Comparison of ENCODE assay signal across 8 cellular contexts in the genomic region with DNA sequence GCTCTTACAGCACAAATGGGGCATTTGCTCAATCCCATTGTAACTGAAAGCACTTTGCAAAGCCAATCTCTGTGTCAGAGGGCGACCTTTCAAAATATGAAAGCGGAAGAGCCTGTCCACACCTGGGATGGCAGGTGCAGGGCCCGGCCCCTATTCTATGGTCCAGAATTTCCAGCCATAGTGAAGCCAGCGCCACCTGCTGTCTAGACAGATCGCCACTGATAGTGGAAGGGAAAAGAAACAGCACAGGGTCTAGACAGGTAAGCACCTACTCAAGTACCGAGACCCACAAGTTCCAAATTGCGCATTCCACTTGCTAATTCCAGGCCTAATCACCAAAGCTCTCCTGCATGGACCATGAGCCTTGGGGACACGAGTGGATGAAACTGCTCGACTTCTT.
DNase-seq lines count a peak whose midpoint lies in the region; ATAC-seq and TF ChIP-seq lines count a peak whose summit lies in the region.

No MANE protein-coding gene starts in this region.

- H3K27ac ChIP-seq in esophagus squamous epithelium: no peak overlapping the region

- no peaks in the 10 kb centered on the region for H3K36me3 Mint-ChIP-seq in activated T-helper 1 cell treated with anti-CD3 and anti-CD28 coated beads, Interleukin-12 subunit alpha, Interleukin-12 subunit beta, Interleukin-2, Interleukin-4 antibody, amounts not matched to agents 30 ng/mL and 10 ng/mL and 1 ng/mL, durations not matched to agents 14 hours and 24 hours and 36 hours (ENCODE audit: low read depth)

- no peaks in the 10 kb centered on the region for H3K4me1 Mint-ChIP-seq in stimulated activated naive CD8-positive, alpha-beta T cell treated with anti-CD3 and anti-CD28 coated beads, Interleukin-15, amount 100 ng/mL, for 72 hours
- no peaks in the 10 kb centered on the region for H3K4me1 Mint-ChIP-seq in activated T-helper 1 cell treated with anti-CD3 and anti-CD28 coated beads, Interleukin-12 subunit alpha, Interleukin-12 subunit beta, Interleukin-2, Interleukin-4 antibody, amounts not matched to agents 30 ng/mL and 10 ng/mL and 1 ng/mL, durations not matched to agents 14 hours and 24 hours and 36 hours (ENCODE audit: low read depth)

- H3K4me1 ChIP-seq in esophagus squamous epithelium: no peaks in the 10 kb centered on the region

- peak in 5 of 6 experiments; percentile 26 to 67 (median 41) for TF ChIP-seq CTCF in esophagus squamous epithelium (IDR thresholded peaks at IDR 0.05)

- 48 to 61% methylated on average over 2 to 8 of the region's 9 CpGs for WGBS in esophagus squamous epithelium, 2 donors

- peak; percentile 5 for DNase-seq in stimulated activated naive CD8-positive, alpha-beta T cell treated with anti-CD3 and anti-CD28 coated beads, Interleukin-15, Interleukin-2, amounts not matched to agents 100 U/mL and 50 U/mL, for 24 hours
- no peak for DNase-seq in stimulated activated naive CD8-positive, alpha-beta T cell treated with anti-CD3 and anti-CD28 coated beads, Interleukin-15, amount 100 ng/mL, for 72 hours
- peak; percentile 5 for DNase-seq in NCI-H1092 (lab: John Stamatoyannopoulos, UW)
- DNase-seq in esophagus squamous epithelium (lab: John Stamatoyannopoulos, UW): no peak
- peak; percentile 25 for DNase-seq in stimulated activated CD8-positive, alpha-beta memory T cell treated with anti-CD3 and anti-CD28 coated beads, Interleukin-4, amount 100 ng/mL, for 48 hours
- no peak for DNase-seq in T-helper 2 cell
- DNase-seq in activated T-helper 1 cell treated with anti-CD3 and anti-CD28 coated beads, Interleukin-12 subunit alpha, Interleukin-12 subunit beta, Interleukin-2, Interleukin-4 antibody, amounts not matched to agents 30 ng/mL and 10 ng/mL and 1 ng/mL, durations not matched to agents 14 hours and 24 hours and 36 hours (ENCODE audit: low spot score): no peak

- H3K9me3 ChIP-seq in esophagus squamous epithelium: no peaks in the 10 kb centered on the region

- H3K4me3 Mint-ChIP-seq in stimulated activated naive CD8-positive, alpha-beta T cell treated with anti-CD3 and anti-CD28 coated beads, Interleukin-15, amount 100 ng/mL, for 72 hours: no peak overlapping the region
- no peak overlapping the region for H3K4me3 Mint-ChIP-seq in activated T-helper 1 cell treated with anti-CD3 and anti-CD28 coated beads, Interleukin-12 subunit alpha, Interleukin-12 subunit beta, Interleukin-2, Interleukin-4 antibody, amounts not matched to agents 30 ng/mL and 10 ng/mL and 1 ng/mL, durations not matched to agents 14 hours and 24 hours and 36 hours

- no peak overlapping the region for H3K27ac Mint-ChIP-seq in stimulated activated naive CD8-positive, alpha-beta T cell treated with anti-CD3 and anti-CD28 coated beads, Interleukin-15, amount 100 ng/mL, for 72 hours
- H3K27ac Mint-ChIP-seq in activated T-helper 1 cell treated with anti-CD3 and anti-CD28 coated beads, Interleukin-12 subunit alpha, Interleukin-12 subunit beta, Interleukin-2, Interleukin-4 antibody, amounts not matched to agents 30 ng/mL and 10 ng/mL and 1 ng/mL, durations not matched to agents 14 hours and 24 hours and 36 hours: no peak overlapping the region

- no peak for TF ChIP-seq POLR2A in esophagus squamous epithelium (IDR thresholded peaks at IDR 0.05)

- no peak for ATAC-seq in stimulated activated naive CD8-positive, alpha-beta T cell treated with anti-CD3 and anti-CD28 coated beads, Interleukin-15, Interleukin-2, amounts not matched to agents 100 U/mL and 50 U/mL, for 24 hours
- ATAC-seq in stimulated activated naive CD8-positive, alpha-beta T cell treated with anti-CD3 and anti-CD28 coated beads, Interleukin-15, amount 100 ng/mL, for 72 hours: no peak
- ATAC-seq in HG03139 (IDR thresholded peaks at IDR 0.05; ENCODE audit: unreplicated experiment): no peak

- no peaks in the 10 kb centered on the region for H3K27me3 Mint-ChIP-seq in stimulated activated naive CD8-positive, alpha-beta T cell treated with anti-CD3 and anti-CD28 coated beads, Interleukin-15, amount 100 ng/mL, for 72 hours
- peaks cover 2% of the 10 kb centered on the region for H3K27me3 Mint-ChIP-seq in activated T-helper 1 cell treated with anti-CD3 and anti-CD28 coated beads, Interleukin-12 subunit alpha, Interleukin-12 subunit beta, Interleukin-2, Interleukin-4 antibody, amounts not matched to agents 30 ng/mL and 10 ng/mL and 1 ng/mL, durations not matched to agents 14 hours and 24 hours and 36 hours (ENCODE audit: insufficient read depth)

- H3K4me3 ChIP-seq in esophagus squamous epithelium: no peak overlapping the region

- H3K9me3 Mint-ChIP-seq in stimulated activated naive CD8-positive, alpha-beta T cell treated with anti-CD3 and anti-CD28 coated beads, Interleukin-15, amount 100 ng/mL, for 72 hours: no peaks in the 10 kb centered on the region
- H3K9me3 Mint-ChIP-seq in activated T-helper 1 cell treated with anti-CD3 and anti-CD28 coated beads, Interleukin-12 subunit alpha, Interleukin-12 subunit beta, Interleukin-2, Interleukin-4 antibody, amounts not matched to agents 30 ng/mL and 10 ng/mL and 1 ng/mL, durations not matched to agents 14 hours and 24 hours and 36 hours: no peaks in the 10 kb centered on the region

- peaks cover 0 to 1% (median 0%) of the 10 kb centered on the region in 4 donors for H3K27me3 ChIP-seq in esophagus squamous epithelium

- intact Hi-C loops in esophagus squamous epithelium (cut with DNase I): loop anchor here (10.0 kb wide), 1 partner anchor 447 kb away; no protein-coding TSS in a partner anchor
- intact Hi-C loops in activated T-helper 1 cell treated with anti-CD3 and anti-CD28 coated beads, Interleukin-12 subunit alpha, Interleukin-12 subunit beta, Interleukin-2, Interleukin-4 antibody, amounts not matched to agents 30 ng/mL and 10 ng/mL and 1 ng/mL, durations not matched to agents 14 hours and 24 hours and 36 hours (cut with micrococcal nuclease): no loop called here

- H3K36me3 ChIP-seq in esophagus squamous epithelium: no peaks in the 10 kb centered on the region

Comparison
In these comparisons a context has a peak if more than half of its experiments do, and no peak if none do; other contexts are left out.
1. DNase-seq: peak in stimulated activated naive CD8-positive, alpha-beta T cell treated with anti-CD3 and anti-CD28 coated beads, Interleukin-15, Interleukin-2, amounts not matched to agents 100 U/mL and 50 U/mL, for 24 hours (single experiment), NCI-H1092 (single experiment) and stimulated activated CD8-positive, alpha-beta memory T cell treated with anti-CD3 and anti-CD28 coated beads, Interleukin-4, amount 100 ng/mL, for 48 hours (single experiment); none in stimulated activated naive CD8-positive, alpha-beta T cell treated with anti-CD3 and anti-CD28 coated beads, Interleukin-15, amount 100 ng/mL, for 72 hours (0 of 2), esophagus squamous epithelium (single experiment), T-helper 2 cell (0 of 5) and activated T-helper 1 cell treated with anti-CD3 and anti-CD28 coated beads, Interleukin-12 subunit alpha, Interleukin-12 subunit beta, Interleukin-2, Interleukin-4 antibody, amounts not matched to agents 30 ng/mL and 10 ng/mL and 1 ng/mL, durations not matched to agents 14 hours and 24 hours and 36 hours (single experiment).